In the genomic region with DNA sequence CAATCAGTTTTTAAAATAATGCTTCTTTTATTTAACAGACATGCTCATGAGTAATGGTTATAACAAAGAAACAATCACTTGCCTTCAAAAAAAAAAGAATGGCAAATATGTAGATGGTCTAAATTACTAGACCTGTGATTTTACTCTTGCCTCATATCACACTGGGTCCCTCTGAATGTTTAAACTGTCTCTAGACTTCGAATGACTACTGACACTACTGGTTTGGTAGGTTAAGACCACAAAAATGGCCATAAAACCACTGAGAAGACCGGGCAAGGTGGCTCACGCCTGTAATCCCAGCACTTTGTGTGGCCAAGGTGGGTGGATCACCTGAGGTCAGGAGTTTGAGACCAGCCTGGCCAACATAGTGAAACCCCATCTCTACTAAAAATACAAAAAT, we compare ENCODE assay signal across 20 cellular contexts. TPM values are rescaled to one million over a fixed set of nuclear protein-coding genes. Genes with fewer than 3 reads are reported as not detected.
DNase-seq lines count a peak whose midpoint lies in the region; ATAC-seq and TF ChIP-seq lines count a peak whose summit lies in the region.
"Had no signal": no experiment of that assay in that cellular context is flagged by ENCODE, and none has a peak within 500 bp of the region (broad histone marks: within the 10 kb centered on the region; RNA-seq: fewer than 3 reads in every experiment).

No MANE protein-coding gene starts in this region.

- H3K36me3 Mint-ChIP-seq in activated CD8-positive, alpha-beta T cell treated with anti-CD3 and anti-CD28 coated beads for 36 hours (ENCODE audit: low read depth), result peaks cover 7% of the 10 kb centered on the region
- H3K36me3 Mint-ChIP-seq in activated CD8-positive, alpha-beta T cell treated with anti-CD3 and anti-CD28 coated beads, Interleukin-2, amount 10 ng/mL, durations not matched to agents 7 days and 5 days (ENCODE audit: low read depth), result peaks cover 4% of the 10 kb centered on the region
- H3K36me3 Mint-ChIP-seq in endodermal cell (ENCODE audit: low read depth) (peaks cover 3% of the 10 kb centered on the region), progenitor cell of endocrine pancreas (ENCODE audit: insufficient read depth) (no peaks in the 10 kb centered on the region)
- H3K36me3 Mint-ChIP-seq: CD14-positive monocyte had no signal

- RAD21 ChIA-PET in HCT116 (lab: Charles Lee; ENCODE audit: low non-redundant PET in 1 of 2, low total read pairs in 2 of 2, uncharacterized antibody in 2 of 2, unreplicated experiment in 2 of 2), result no interaction called here

- CTCF ChIA-PET in activated CD8-positive, alpha-beta T cell treated with anti-CD3 and anti-CD28 coated beads for 36 hours (lab: Charles Lee), result no interaction called here
- CTCF ChIA-PET in activated CD8-positive, alpha-beta T cell treated with anti-CD3 and anti-CD28 coated beads, Interleukin-2, amount 10 ng/mL, durations not matched to agents 7 days and 5 days (lab: Charles Lee), result no interaction called here
- CTCF ChIA-PET in HCT116 (lab: Charles Lee), result no interaction called here

- BruUV-seq in HCT116 (replicated peaks; lab: Mats Ljungman, UMichigan), result no TSS peak

- POLR2A ChIA-PET in activated CD8-positive, alpha-beta T cell treated with anti-CD3 and anti-CD28 coated beads for 36 hours (lab: Charles Lee), result no interaction called here
- POLR2A ChIA-PET in activated CD8-positive, alpha-beta T cell treated with anti-CD3 and anti-CD28 coated beads, Interleukin-2, amount 10 ng/mL, durations not matched to agents 7 days and 5 days (lab: Charles Lee), result no interaction called here
- POLR2A ChIA-PET in HCT116 (lab: Charles Lee), result no interaction called here

- peaks cover 26% of the 10 kb centered on the region for H3K4me1 Mint-ChIP-seq in activated CD8-positive, alpha-beta T cell treated with anti-CD3 and anti-CD28 coated beads for 36 hours (ENCODE audit: low read depth)
- peaks cover 23% of the 10 kb centered on the region for H3K4me1 Mint-ChIP-seq in activated CD8-positive, alpha-beta T cell treated with anti-CD3 and anti-CD28 coated beads, Interleukin-2, amount 10 ng/mL, durations not matched to agents 7 days and 5 days (ENCODE audit: low read depth)
- H3K4me1 Mint-ChIP-seq in endodermal cell (peaks cover 24% of the 10 kb centered on the region), progenitor cell of endocrine pancreas (ENCODE audit: low read depth) (peaks cover 17% of the 10 kb centered on the region)

- no peak for ATAC-seq in activated CD8-positive, alpha-beta T cell treated with anti-CD3 and anti-CD28 coated beads for 36 hours
- no peak for ATAC-seq in activated CD8-positive, alpha-beta T cell treated with anti-CD3 and anti-CD28 coated beads, Interleukin-2, amount 10 ng/mL, durations not matched to agents 7 days and 5 days
- ATAC-seq in HCT116, result no peak

- H3K27me3 Mint-ChIP-seq in activated CD8-positive, alpha-beta T cell treated with anti-CD3 and anti-CD28 coated beads for 36 hours, result no peaks in the 10 kb centered on the region
- H3K27me3 Mint-ChIP-seq in activated CD8-positive, alpha-beta T cell treated with anti-CD3 and anti-CD28 coated beads, Interleukin-2, amount 10 ng/mL, durations not matched to agents 7 days and 5 days (ENCODE audit: low read depth), result no peaks in the 10 kb centered on the region
- H3K27me3 Mint-ChIP-seq in endodermal cell (ENCODE audit: insufficient read depth) (no peaks in the 10 kb centered on the region), progenitor cell of endocrine pancreas (no peaks in the 10 kb centered on the region)

- peak overlapping the region; percentile 18; the same call in 1 of the 2 replicates for H3K4me2 ChIP-seq in HCT116 (ENCODE audit: low read length)

- no peaks in the 10 kb centered on the region for H3K9me2 ChIP-seq in HCT116 (ENCODE audit: insufficient read depth)

- peaks cover 17% of the 10 kb centered on the region for H3K79me2 ChIP-seq in HCT116 (ENCODE audit: insufficient read depth, low read length)

- peak overlapping the region; percentile 24 for H3K27ac Mint-ChIP-seq in activated CD8-positive, alpha-beta T cell treated with anti-CD3 and anti-CD28 coated beads for 36 hours
- H3K27ac Mint-ChIP-seq in activated CD8-positive, alpha-beta T cell treated with anti-CD3 and anti-CD28 coated beads, Interleukin-2, amount 10 ng/mL, durations not matched to agents 7 days and 5 days, result no peak overlapping the region
- peak overlapping the region; percentile 82 for H3K27ac Mint-ChIP-seq in endodermal cell
- peak overlapping the region; percentile 91 for H3K27ac Mint-ChIP-seq in progenitor cell of endocrine pancreas

- no peak overlapping the region for H3K4me3 Mint-ChIP-seq in activated CD8-positive, alpha-beta T cell treated with anti-CD3 and anti-CD28 coated beads for 36 hours
- H3K4me3 Mint-ChIP-seq in activated CD8-positive, alpha-beta T cell treated with anti-CD3 and anti-CD28 coated beads, Interleukin-2, amount 10 ng/mL, durations not matched to agents 7 days and 5 days, result no peak overlapping the region
- H3K4me3 Mint-ChIP-seq in endodermal cell, result no peak overlapping the region
- H3K4me3 Mint-ChIP-seq in progenitor cell of endocrine pancreas (ENCODE audit: low read depth), result no peak overlapping the region
- H3K4me3 Mint-ChIP-seq: CD14-positive monocyte had no signal

- no peaks in the 10 kb centered on the region for H3K36me3 ChIP-seq in HCT116 (ENCODE audit: control insufficient read depth in 1 of 2, insufficient read depth in 2 of 2, low read length in 2 of 2)
- no peaks in the 10 kb centered on the region for H3K36me3 ChIP-seq in endodermal cell (ENCODE audit: control insufficient read depth, insufficient read depth, low read length)
- H3K36me3 ChIP-seq: HAP-1 had no signal

- no peaks in the 10 kb centered on the region for H3K9me3 ChIP-seq in HCT116 (ENCODE audit: control insufficient read depth in 1 of 2, insufficient read depth in 1 of 2, low read depth in 1 of 2, low read length in 2 of 2)
- no peaks in the 10 kb centered on the region for H3K9me3 ChIP-seq in endodermal cell (ENCODE audit: control insufficient read depth, low read length)
- H3K9me3 ChIP-seq: HAP-1 had no signal

- H3K9ac ChIP-seq in HCT116 (ENCODE audit: low read length) (no peak overlapping the region), endodermal cell (ENCODE audit: extremely low read depth, low read length, poor library complexity, severe bottlenecking) (no peak overlapping the region)

- TF ChIP-seq RAD21 in HCT116 (IDR thresholded peaks at IDR 0.05; ENCODE audit: low read depth), result no peak

- H3K4me1 ChIP-seq in HCT116 (ENCODE audit: control insufficient read depth in 1 of 2, insufficient read depth in 2 of 2, low read length in 2 of 2), result peaks cover 10 to 46% of the 10 kb centered on the region in 2 experiments
- H3K4me1 ChIP-seq in endodermal cell (ENCODE audit: control insufficient read depth, insufficient read depth, low read length), result peaks cover 4% of the 10 kb centered on the region

- 85 to 92% methylated on average over 3 of the region's 3 CpGs for WGBS in endodermal cell (ENCODE audit: insufficient coverage in 1 of 2, insufficient read length in 1 of 2), 2 experiments

- no peak for TF ChIP-seq CTCF in activated CD8-positive, alpha-beta T cell treated with anti-CD3 and anti-CD28 coated beads for 36 hours (IDR thresholded peaks at IDR 0.05)
- no peak for TF ChIP-seq CTCF in HCT116 (IDR thresholded peaks at IDR 0.05 in 2 of 3, conservative IDR thresholded peaks at IDR 0.05 in 1 of 3; ENCODE audit: borderline replicate concordance in 1 of 3, insufficient read depth in 1 of 3, low read depth in 2 of 3, low read length in 2 of 3)
- TF ChIP-seq CTCF in endodermal cell (conservative IDR thresholded peaks at IDR 0.05), result no peak
- TF ChIP-seq CTCF in progenitor cell of endocrine pancreas (IDR thresholded peaks at IDR 0.05; ENCODE audit: unreplicated experiment), result no peak

- H3K4me3 ChIP-seq in HCT116 (replicated peaks in 1 of 2; ENCODE audit: low read depth in 1 of 2, low read length in 2 of 2) (no peak overlapping the region), endodermal cell (ENCODE audit: low read length) (no peak overlapping the region)
- H3K4me3 ChIP-seq: HAP-1 had no signal

- H3K27ac ChIP-seq in HCT116 (ENCODE audit: low read depth, low read length) (no peak overlapping the region), endodermal cell (ENCODE audit: low read depth, low read length) (no peak overlapping the region)
- H3K27ac ChIP-seq: 22Rv1 had no signal

- intact Hi-C loops in activated CD8-positive, alpha-beta T cell treated with anti-CD3 and anti-CD28 coated beads for 36 hours (cut with micrococcal nuclease), result no loop called here
- intact Hi-C loops in HCT116 (cut with micrococcal nuclease), result no loop called here

- H4K20me1 ChIP-seq in HCT116 (ENCODE audit: insufficient read depth), result no peaks in the 10 kb centered on the region

- H3K9me3 Mint-ChIP-seq in activated CD8-positive, alpha-beta T cell treated with anti-CD3 and anti-CD28 coated beads for 36 hours, result no peaks in the 10 kb centered on the region
- H3K9me3 Mint-ChIP-seq in activated CD8-positive, alpha-beta T cell treated with anti-CD3 and anti-CD28 coated beads, Interleukin-2, amount 10 ng/mL, durations not matched to agents 7 days and 5 days (ENCODE audit: insufficient read depth), result no peaks in the 10 kb centered on the region
- no peaks in the 10 kb centered on the region for H3K9me3 Mint-ChIP-seq in endodermal cell
- H3K9me3 Mint-ChIP-seq in progenitor cell of endocrine pancreas (ENCODE audit: low read depth), result no peaks in the 10 kb centered on the region
- H3K9me3 Mint-ChIP-seq: CD14-positive monocyte had no signal

- H3K27me3 ChIP-seq in HCT116 (ENCODE audit: insufficient read depth, low read length) (no peaks in the 10 kb centered on the region), endodermal cell (ENCODE audit: control insufficient read depth, insufficient read depth, low read length, poor library complexity, severe bottlenecking) (no peaks in the 10 kb centered on the region)

- no peak for DNase-seq in activated CD8-positive, alpha-beta T cell treated with anti-CD3 and anti-CD28 coated beads for 36 hours
- no peak for DNase-seq in activated CD8-positive, alpha-beta T cell treated with anti-CD3 and anti-CD28 coated beads, Interleukin-2, amount 10 ng/mL, durations not matched to agents 7 days and 5 days
- no peak for DNase-seq in HCT116 (ENCODE audit: low read depth, low spot score)
- DNase-seq in endodermal cell, result no peak
- no peak for DNase-seq in progenitor cell of endocrine pancreas (ENCODE audit: low spot score, unreplicated experiment)
- DNase-seq in NCI-H774 (lab: John Stamatoyannopoulos, UW), result no peak
- DNase-seq in central memory CD4-positive, alpha-beta T cell, result no peak
- no peak for DNase-seq in SKM-1 (lab: John Stamatoyannopoulos, UW; ENCODE audit: unreplicated experiment)
- DNase-seq: DMS 273 treated with DMSO at 0.1 percent for 48 hours, DND-41, NCI-H1105 treated with DMSO at 0.1 percent for 48 hours, NCI-H1694 treated with DMSO at 0.1 percent for 48 hours, NCI-H510A, NCI-H748 treated with DMSO at 0.1 percent for 48 hours, OCI-M1, SHP77 had no signal

- TF ChIP-seq POLR2A in HCT116 (IDR thresholded peaks at IDR 0.05; ENCODE audit: borderline replicate concordance, extremely low read depth, insufficient read depth, insufficient read length), result no peak

- H2AFZ ChIP-seq in HCT116 (ENCODE audit: low read depth, low read length, poor library complexity, severe bottlenecking), result no peak overlapping the region

RNA-seq across cellular contexts. Expression of a gene that starts 5.1 kb away (rescaled TPM):
- 10 to 100 TPM; 38.9 to 39.1 TPM for total RNA-seq in activated CD8-positive, alpha-beta T cell treated with anti-CD3 and anti-CD28 coated beads for 36 hours
- total RNA-seq in activated CD8-positive, alpha-beta T cell treated with anti-CD3 and anti-CD28 coated beads, Interleukin-2, amount 10 ng/mL, durations not matched to agents 7 days and 5 days, result 10 to 100 TPM; 36.8 to 37.6 TPM
- 63.3 TPM for total RNA-seq in HCT116 (2021; ENCODE audit: unreplicated experiment)
- polyA plus RNA-seq in HCT116 (2012), result 7.1 and 12.0 TPM in 2 replicates
- total RNA-seq in endodermal cell, result 10 to 100 TPM; 59.3 to 77.1 TPM
- polyA plus RNA-seq in endodermal cell (2013, experiment 1 of 2), result 20.4 TPM
- 20.2 TPM for polyA plus RNA-seq in endodermal cell (2013, experiment 2 of 2)
- 43.8 and 46.2 TPM in 2 replicates for total RNA-seq in progenitor cell of endocrine pancreas

RNA-seq across cellular contexts. Expression of a gene that starts 5.8 kb away (rescaled TPM):
- total RNA-seq in activated CD8-positive, alpha-beta T cell treated with anti-CD3 and anti-CD28 coated beads for 36 hours, result 1 to 10 TPM; 4.8 to 5.7 TPM
- total RNA-seq in activated CD8-positive, alpha-beta T cell treated with anti-CD3 and anti-CD28 coated beads, Interleukin-2, amount 10 ng/mL, durations not matched to agents 7 days and 5 days, result 1 to 10 TPM; 5.8 TPM
- not detected for total RNA-seq in HCT116 (2021; ENCODE audit: unreplicated experiment)
- 0.01 and 0.12 TPM in 2 replicates for polyA plus RNA-seq in HCT116 (2012)
- total RNA-seq in endodermal cell, result under 1 TPM; 0.35 to 0.93 TPM
- polyA plus RNA-seq in endodermal cell (2013, experiment 1 of 2), result 0.07 TPM
- 0.08 TPM for polyA plus RNA-seq in endodermal cell (2013, experiment 2 of 2)
- total RNA-seq in progenitor cell of endocrine pancreas, result 2.0 and 3.8 TPM in 2 replicates
- polyA plus RNA-seq: AG04450, CD14-positive monocyte had no signal
